16 cellular contexts compared by ENCODE assay signal in the genomic region with DNA sequence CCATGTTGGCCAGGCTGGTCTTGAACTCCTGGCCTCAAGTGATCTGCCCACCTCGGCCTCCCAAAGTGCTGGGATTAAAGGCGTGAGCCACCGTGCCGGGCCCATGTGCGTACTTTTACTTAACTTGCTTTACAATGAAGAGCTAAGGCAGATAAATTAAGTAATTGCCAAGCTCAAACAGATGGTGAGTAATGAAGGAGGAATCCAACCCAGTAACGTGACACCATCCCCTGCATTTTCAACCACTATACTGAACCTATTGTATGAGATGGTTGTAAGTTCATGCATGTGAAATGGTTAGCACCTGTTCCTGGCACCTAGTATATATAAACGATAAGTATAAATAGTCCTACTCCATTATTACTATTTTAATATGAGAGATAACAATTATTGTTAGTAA.
DNase-seq lines count a peak whose midpoint lies in the region; ATAC-seq and TF ChIP-seq lines count a peak whose summit lies in the region.
"Had no signal": no experiment of that assay in that cellular context is flagged by ENCODE, and none has a peak within 500 bp of the region (broad histone marks: within the 10 kb centered on the region; RNA-seq: fewer than 3 reads in every experiment).

No MANE protein-coding gene starts in this region.

- peaks cover 4% of the 10 kb centered on the region for H3K36me3 Mint-ChIP-seq in Calu3 (ENCODE audit: insufficient read depth, unreplicated experiment)
- H3K36me3 Mint-ChIP-seq: brain had no signal

- H3K9ac ChIP-seq in PC-3 (ENCODE audit: low read length) = no peak overlapping the region

- H3K9me3 ChIP-seq in PC-3 (ENCODE audit: low read length) (no peaks in the 10 kb centered on the region), psoas muscle (no peaks in the 10 kb centered on the region)
- H3K9me3 ChIP-seq: lower lobe of right lung had no signal

- no peaks in the 10 kb centered on the region for H3F3A ChIP-seq in PC-3 (ENCODE audit: low read length, unreplicated experiment)

- no peaks in the 10 kb centered on the region for H3K79me2 ChIP-seq in PC-3 (ENCODE audit: low read length)

- CTCF ChIA-PET in Calu3 (lab: Charles Lee) (interaction anchor here (0.6 kb wide), 1 partner anchor 17 kb away, joined by 3 read pairs; no protein-coding TSS in a partner anchor), PC-3 (lab: Charles Lee) (no interaction called here)

- no peak for TF ChIP-seq CTCF in Calu3 (IDR thresholded peaks at IDR 0.05; ENCODE audit: unreplicated experiment)
- no peak for TF ChIP-seq CTCF in PC-3 (conservative IDR thresholded peaks at IDR 0.05; ENCODE audit: low read depth, low read length)
- TF ChIP-seq CTCF in epithelial cell of esophagus (IDR thresholded peaks at IDR 0.05; ENCODE audit: insufficient read depth, low read depth, low read length, missing control alignments) = no peak
- TF ChIP-seq CTCF in psoas muscle (IDR thresholded peaks at IDR 0.05) = no peak
- no peak for TF ChIP-seq CTCF in brain microvascular endothelial cell (IDR thresholded peaks at IDR 0.05; ENCODE audit: low read depth, low read length, missing control alignments)

- peak overlapping the region; percentile 24; the same call in 1 of the 2 replicates for H2AFZ ChIP-seq in PC-3 (ENCODE audit: low read length)

- intact Hi-C loops in Calu3 (cut with micrococcal nuclease; ENCODE audit: unreplicated experiment) (no loop called here), PC-3 (cut with micrococcal nuclease) (no loop called here), psoas muscle (cut with DNase I) (no loop called here)

- no peaks in the 10 kb centered on the region for H3K27me3 ChIP-seq in PC-3 (ENCODE audit: low read length)
- H3K27me3 ChIP-seq in psoas muscle (ENCODE audit: insufficient read depth in 3 of 3, low read length in 2 of 3) = no peaks in the 10 kb centered on the region
- H3K27me3 ChIP-seq in brain microvascular endothelial cell (replicated peaks) = no peaks in the 10 kb centered on the region

- no peak overlapping the region for H3K4me3 Mint-ChIP-seq in Calu3 (ENCODE audit: low read depth, unreplicated experiment)
- H3K4me3 Mint-ChIP-seq: activated CD4-positive, alpha-beta T cell treated with anti-CD3 and anti-CD28 coated beads, Interleukin-2, amount 10 ng/mL, durations not matched to agents 24 days and 14 days; brain; HFFc6; naive thymus-derived CD4-positive, alpha-beta T cell had no signal

- H3K27me3 Mint-ChIP-seq in Calu3 (ENCODE audit: unreplicated experiment) = no peaks in the 10 kb centered on the region
- H3K27me3 Mint-ChIP-seq: activated CD4-positive, alpha-beta T cell treated with anti-CD3 and anti-CD28 coated beads, Interleukin-2, amount 10 ng/mL, durations not matched to agents 24 days and 14 days; brain; naive thymus-derived CD4-positive, alpha-beta T cell had no signal

- peak; percentile 86 for ATAC-seq in PC-3
- ATAC-seq in psoas muscle = no peak
- no peak for ATAC-seq in HG03039 (IDR thresholded peaks at IDR 0.05; ENCODE audit: unreplicated experiment)
- ATAC-seq: lower lobe of right lung; naive thymus-derived CD4-positive, alpha-beta T cell had no signal

- BruUV-seq in Calu3 (replicated peaks; lab: Mats Ljungman, UMichigan) = no TSS peak
- no TSS peak for BruUV-seq in PC-3 (replicated peaks; lab: Mats Ljungman, UMichigan)

- 49 to 65% (median 55%) methylated on average over 7 of the region's 7 CpGs for WGBS in psoas muscle, 3 donors

- H3K9me3 Mint-ChIP-seq in Calu3 (ENCODE audit: low read depth, unreplicated experiment) = peaks cover 8% of the 10 kb centered on the region
- H3K9me3 Mint-ChIP-seq: activated CD4-positive, alpha-beta T cell treated with anti-CD3 and anti-CD28 coated beads, Interleukin-2, amount 10 ng/mL, durations not matched to agents 24 days and 14 days had no signal

- H3K27ac Mint-ChIP-seq in Calu3 (ENCODE audit: unreplicated experiment) = no peak overlapping the region
- H3K27ac Mint-ChIP-seq: activated CD4-positive, alpha-beta T cell treated with anti-CD3 and anti-CD28 coated beads, Interleukin-2, amount 10 ng/mL, durations not matched to agents 24 days and 14 days; brain; HFFc6; naive thymus-derived CD4-positive, alpha-beta T cell had no signal

- peak; percentile 61 for DNase-seq in Calu3
- DNase-seq in NCI-H1436 (lab: John Stamatoyannopoulos, UW) = peak; percentile 18
- peak; percentile 89 for DNase-seq in PC-3
- peak; percentile 25 for DNase-seq in epithelial cell of esophagus (ENCODE audit: low read depth)
- DNase-seq in psoas muscle = no peak
- DNase-seq in SK-N-DZ (ENCODE audit: low spot score) = no peak
- no peak for DNase-seq in brain microvascular endothelial cell
- DNase-seq: activated CD4-positive, alpha-beta T cell treated with anti-CD3 and anti-CD28 coated beads, Interleukin-2, amount 10 ng/mL, durations not matched to agents 24 days and 14 days; activated naive CD4-positive, alpha-beta T cell treated with Interleukin-2 at 50 U/mL for 16 hours; COR-L47; HFFc6; lower lobe of right lung; naive thymus-derived CD4-positive, alpha-beta T cell; NCI-H526 treated with DMSO at 0.1 percent for 48 hours had no signal

- no peaks in the 10 kb centered on the region for H3K9me2 ChIP-seq in PC-3 (replicated peaks; ENCODE audit: low read length)

- H3K4me1 ChIP-seq in PC-3 (ENCODE audit: insufficient read depth, low read length) (peaks cover 20% of the 10 kb centered on the region), psoas muscle (no peaks in the 10 kb centered on the region)
- H3K4me1 ChIP-seq: lower lobe of right lung had no signal

- no peaks in the 10 kb centered on the region for H4K20me1 ChIP-seq in PC-3 (ENCODE audit: low read length)

- POLR2A ChIA-PET in PC-3 (lab: Charles Lee; ENCODE audit: unreplicated experiment) = interaction anchor here (0.6 kb wide), 1 partner anchor 265 kb away, joined by 4 read pairs; no protein-coding TSS in a partner anchor

- H3K27ac ChIP-seq in PC-3 (ENCODE audit: low read length) (peak overlapping the region; percentile 47; the same call in 1 of the 2 replicates), psoas muscle (no peak overlapping the region), brain microvascular endothelial cell (no peak overlapping the region)
- H3K27ac ChIP-seq: lower lobe of right lung had no signal

- H3K4me3 ChIP-seq in PC-3 (ENCODE audit: low read length) (no peak overlapping the region), epithelial cell of esophagus (ENCODE audit: low read length) (no peak overlapping the region), psoas muscle (no peak overlapping the region), brain microvascular endothelial cell (ENCODE audit: low read depth, low read length) (no peak overlapping the region)
- H3K4me3 ChIP-seq: lower lobe of right lung had no signal

- in situ Hi-C loops in brain microvascular endothelial cell (cut with HindIII; ENCODE audit: low pct_ligation_motif_present, low sequenced_read_pairs) = no loop called here

- peak overlapping the region; percentile 18; the same call in 1 of the 2 replicates for H3K4me2 ChIP-seq in PC-3 (ENCODE audit: low read length)

- H3K4me1 Mint-ChIP-seq in Calu3 (ENCODE audit: low read depth, unreplicated experiment) = peaks cover 52% of the 10 kb centered on the region
- H3K4me1 Mint-ChIP-seq: activated CD4-positive, alpha-beta T cell treated with anti-CD3 and anti-CD28 coated beads, Interleukin-2, amount 10 ng/mL, durations not matched to agents 24 days and 14 days; brain; naive thymus-derived CD4-positive, alpha-beta T cell had no signal

- H3K36me3 ChIP-seq in PC-3 (ENCODE audit: low read depth, low read length) (no peaks in the 10 kb centered on the region), psoas muscle (ENCODE audit: insufficient read depth in 1 of 2, low read depth in 1 of 2) (no peaks in the 10 kb centered on the region), brain microvascular endothelial cell (replicated peaks) (no peaks in the 10 kb centered on the region)
- H3K36me3 ChIP-seq: lower lobe of right lung had no signal

Comparison
In these comparisons a context has a peak if more than half of its experiments do, and no peak if none do; other contexts are left out.
1. DNase-seq: peak in Calu3 (single experiment), NCI-H1436 (single experiment), PC-3 (single experiment) and epithelial cell of esophagus (single experiment); none in psoas muscle (0 of 2), SK-N-DZ (single experiment) and brain microvascular endothelial cell (single experiment).